Comparison of ENCODE assay signal across 8 cellular contexts in genomic region chr19:38850231-38850975, GRCh38. TPM values are rescaled to one million over a fixed set of nuclear protein-coding genes. Genes with fewer than 3 reads are reported as not detected.
A peak's percentile ranks its signal among the peaks of the same experiment; 100 is the strongest.
DNase-seq lines count a peak whose midpoint lies in the region; ATAC-seq and TF ChIP-seq lines count a peak whose summit lies in the region.

No MANE protein-coding gene starts in this region.

- no peaks in the 10 kb centered on the region for H3K27me3 ChIP-seq in BLaER1 treated with 17β-estradiol and CSF1 and Interleukin-3, amounts not matched to agents 10 nM and 100 nM
- no peaks in the 10 kb centered on the region for H3K27me3 ChIP-seq in colonic mucosa
- no peaks in the 10 kb centered on the region for H3K27me3 ChIP-seq in layer of hippocampus (ENCODE audit: control insufficient read depth, insufficient read depth, low read length)

- H3K9me3 Mint-ChIP-seq in activated CD4-positive, alpha-beta T cell treated with anti-CD3 and anti-CD28 coated beads, Interleukin-2, amount 10 ng/mL, durations not matched to agents 24 days and 14 days, result no peaks in the 10 kb centered on the region

- peaks cover 34 to 37% (median 35%) of the 10 kb centered on the region in 11 experiments for H3K36me3 ChIP-seq in BLaER1 treated with 17β-estradiol and CSF1 and Interleukin-3, amounts not matched to agents 10 nM and 100 nM
- H3K36me3 ChIP-seq in colonic mucosa, result peaks cover 16% of the 10 kb centered on the region

- H3K27ac Mint-ChIP-seq in activated CD4-positive, alpha-beta T cell treated with anti-CD3 and anti-CD28 coated beads, Interleukin-2, amount 10 ng/mL, durations not matched to agents 24 days and 14 days, result peak overlapping the region; percentile 100

- peak; percentile 63 for ATAC-seq in GM19328 (IDR thresholded peaks at IDR 0.05; ENCODE audit: unreplicated experiment)
- ATAC-seq in HG03469 (IDR thresholded peaks at IDR 0.05; ENCODE audit: unreplicated experiment), result peak; percentile 52

- peak overlapping the region; percentile 72 to 89 (median 80) for H3K4me3 ChIP-seq in BLaER1 treated with 17β-estradiol and CSF1 and Interleukin-3, amounts not matched to agents 10 nM and 100 nM
- H3K4me3 ChIP-seq in colonic mucosa, result peak overlapping the region; percentile 68

- H3K9ac ChIP-seq in BLaER1 treated with 17β-estradiol and CSF1 and Interleukin-3, amounts not matched to agents 10 nM and 100 nM, result peak overlapping the region; percentile 89 to 100 (median 100)
- H3K9ac ChIP-seq in colonic mucosa (ENCODE audit: low read depth in 2 of 2, low read length in 2 of 2), result peak overlapping the region; percentile 91 to 100

- no peak for TF ChIP-seq CTCF in colonic mucosa (IDR thresholded peaks at IDR 0.05)

- no peaks in the 10 kb centered on the region for H3K27me3 Mint-ChIP-seq in activated CD4-positive, alpha-beta T cell treated with anti-CD3 and anti-CD28 coated beads, Interleukin-2, amount 10 ng/mL, durations not matched to agents 24 days and 14 days

- H3K4me3 Mint-ChIP-seq in activated CD4-positive, alpha-beta T cell treated with anti-CD3 and anti-CD28 coated beads, Interleukin-2, amount 10 ng/mL, durations not matched to agents 24 days and 14 days, result peak overlapping the region; percentile 98

- peaks cover 51 to 60% (median 55%) of the 10 kb centered on the region in 10 experiments for H3K4me1 ChIP-seq in BLaER1 treated with 17β-estradiol and CSF1 and Interleukin-3, amounts not matched to agents 10 nM and 100 nM
- H3K4me1 ChIP-seq in colonic mucosa, result peaks cover 6% of the 10 kb centered on the region

- intact Hi-C loops in activated CD4-positive, alpha-beta T cell treated with anti-CD3 and anti-CD28 coated beads, Interleukin-2, amount 10 ng/mL, durations not matched to agents 24 days and 14 days (cut with micrococcal nuclease), result loop anchor here (1.0 to 2.0 kb wide), 5 partner anchors 19 to 1120 kb away; partner anchors contain the start of genes ECH1, EIF3K, MRPS12 and NFKBIB
- intact Hi-C loops in colonic mucosa (cut with DNase I), result no loop called here

- peak overlapping the region; percentile 91 to 100 (median 99) for H3K4me2 ChIP-seq in BLaER1 treated with 17β-estradiol and CSF1 and Interleukin-3, amounts not matched to agents 10 nM and 100 nM

- no peaks in the 10 kb centered on the region; a peak in 1 of 22 replicates for H3K9me3 ChIP-seq in BLaER1 treated with 17β-estradiol and CSF1 and Interleukin-3, amounts not matched to agents 10 nM and 100 nM (replicated peaks in 1 of 11)
- no peaks in the 10 kb centered on the region for H3K9me3 ChIP-seq in colonic mucosa

- DNase-seq in NCI-H526 (lab: John Stamatoyannopoulos, UW), result peak; percentile 100
- peak; percentile 100 for DNase-seq in activated CD4-positive, alpha-beta T cell treated with anti-CD3 and anti-CD28 coated beads, Interleukin-2, amount 10 ng/mL, durations not matched to agents 24 days and 14 days
- peak; percentile 100 for DNase-seq in colonic mucosa
- peak; percentile 91 to 98 (median 97) for DNase-seq in stimulated activated CD4-positive, alpha-beta T cell treated with anti-CD3 and anti-CD28 coated beads, Interleukin-1b, Interleukin-23, amount 100 ng/mL, for 24 hours (ENCODE audit: low read depth in 4 of 4, low spot score in 1 of 4)

- peak overlapping the region; percentile 99 to 100 (median 100) for H3K27ac ChIP-seq in BLaER1 treated with 17β-estradiol and CSF1 and Interleukin-3, amounts not matched to agents 10 nM and 100 nM
- peak overlapping the region; percentile 100 for H3K27ac ChIP-seq in colonic mucosa
- H3K27ac ChIP-seq in layer of hippocampus (ENCODE audit: low read depth, low read length), result peak overlapping the region; percentile 99

- H3K4me1 Mint-ChIP-seq in activated CD4-positive, alpha-beta T cell treated with anti-CD3 and anti-CD28 coated beads, Interleukin-2, amount 10 ng/mL, durations not matched to agents 24 days and 14 days, result peaks cover 37% of the 10 kb centered on the region

- peaks cover 39% of the 10 kb centered on the region for H3K36me3 Mint-ChIP-seq in activated CD4-positive, alpha-beta T cell treated with anti-CD3 and anti-CD28 coated beads, Interleukin-2, amount 10 ng/mL, durations not matched to agents 24 days and 14 days (ENCODE audit: low read depth)

- peaks cover 37 to 38% (median 38%) of the 10 kb centered on the region in 11 experiments for H4K20me1 ChIP-seq in BLaER1 treated with 17β-estradiol and CSF1 and Interleukin-3, amounts not matched to agents 10 nM and 100 nM

RNA-seq across cellular contexts. Expression of gene HNRNPL, which starts 0.6 kb away (rescaled TPM):
- 686 and 695 TPM in 2 replicates for total RNA-seq in activated CD4-positive, alpha-beta T cell treated with anti-CD3 and anti-CD28 coated beads, Interleukin-2, amount 10 ng/mL, durations not matched to agents 24 days and 14 days
- total RNA-seq in colonic mucosa, result 100 to 1,000 TPM; 305 to 418 TPM

RNA-seq across cellular contexts. Expression of gene ECH1, which starts 18.8 kb away (rescaled TPM):
- 129 and 130 TPM in 2 replicates for total RNA-seq in activated CD4-positive, alpha-beta T cell treated with anti-CD3 and anti-CD28 coated beads, Interleukin-2, amount 10 ng/mL, durations not matched to agents 24 days and 14 days
- total RNA-seq in colonic mucosa, result 100 to 1,000 TPM; 264 to 335 TPM

RNA-seq across cellular contexts. Expression of gene RINL, which starts 27.7 kb away (rescaled TPM):
- total RNA-seq in activated CD4-positive, alpha-beta T cell treated with anti-CD3 and anti-CD28 coated beads, Interleukin-2, amount 10 ng/mL, durations not matched to agents 24 days and 14 days, result 62.7 and 68.9 TPM in 2 replicates
- total RNA-seq in colonic mucosa, result 1 to 10 TPM; 3.6 to 5.1 TPM

RNA-seq across cellular contexts. Expression of gene LGALS4, which starts 37.7 kb away (rescaled TPM):
- total RNA-seq in activated CD4-positive, alpha-beta T cell treated with anti-CD3 and anti-CD28 coated beads, Interleukin-2, amount 10 ng/mL, durations not matched to agents 24 days and 14 days, result 1.3 and 1.7 TPM in 2 replicates
- 1,000 to 10,000 TPM; 6,357 to 8,309 TPM for total RNA-seq in colonic mucosa

RNA-seq across cellular contexts. Expression of gene SIRT2, which starts 49.0 kb away (rescaled TPM):
- 23.6 and 30.1 TPM in 2 replicates for total RNA-seq in activated CD4-positive, alpha-beta T cell treated with anti-CD3 and anti-CD28 coated beads, Interleukin-2, amount 10 ng/mL, durations not matched to agents 24 days and 14 days
- 10 to 100 TPM; 28.0 to 32.9 TPM for total RNA-seq in colonic mucosa

Comparison
In these comparisons a context has a peak if more than half of its experiments do, and no peak if none do; other contexts are left out.
1. Peak in every context shown above with its lines: DNase-seq, ATAC-seq, H3K4me3 ChIP-seq and H3K27ac ChIP-seq.
2. RNA of gene RINL, which starts 27.7 kb away (total RNA-seq): 62.7 to 68.9 TPM in activated CD4-positive, alpha-beta T cell treated with anti-CD3 and anti-CD28 coated beads, Interleukin-2, amount 10 ng/mL, durations not matched to agents 24 days and 14 days; 3.6 to 5.1 TPM in colonic mucosa; every median in the first group is over 10 times any median in the second.